1 cellular context compared by ENCODE assay signal in genomic region chr11:65419460-65419772, GRCh38.
TF ChIP-seq lines count a peak whose summit lies in the region.

No MANE protein-coding gene starts in this region.

TF ChIP-seq in IMR-90, 13 proteins besides CTCF, POLR2A, EP300 and RAD21 (continued from another document):
- no peak for TF ChIP-seq NFE2L2 (IDR thresholded peaks at IDR 0.05; ENCODE audit: low read depth, low read length)
- no peak for TF ChIP-seq SMC3 (IDR thresholded peaks at IDR 0.05; ENCODE audit: low read depth, low read length)
- no peak for TF ChIP-seq CHD1 (IDR thresholded peaks at IDR 0.05; ENCODE audit: low read depth, low read length)
- no peak for TF ChIP-seq MAZ (IDR thresholded peaks at IDR 0.05; ENCODE audit: borderline replicate concordance, low read depth, low read length)
- TF ChIP-seq BHLHE40 (IDR thresholded peaks at IDR 0.05; ENCODE audit: low read depth, low read length) = no peak
- TF ChIP-seq CEBPB (IDR thresholded peaks at IDR 0.05; ENCODE audit: low read depth, low read length) = no peak
- TF ChIP-seq FOS (IDR thresholded peaks at IDR 0.05; ENCODE audit: low read depth, low read length) = no peak
- TF ChIP-seq MAFK (IDR thresholded peaks at IDR 0.05; ENCODE audit: low read depth, low read length) = no peak
- no peak for TF ChIP-seq MXI1 (IDR thresholded peaks at IDR 0.05; ENCODE audit: borderline replicate concordance, low read depth, low read length)
- TF ChIP-seq, protein P1, sequence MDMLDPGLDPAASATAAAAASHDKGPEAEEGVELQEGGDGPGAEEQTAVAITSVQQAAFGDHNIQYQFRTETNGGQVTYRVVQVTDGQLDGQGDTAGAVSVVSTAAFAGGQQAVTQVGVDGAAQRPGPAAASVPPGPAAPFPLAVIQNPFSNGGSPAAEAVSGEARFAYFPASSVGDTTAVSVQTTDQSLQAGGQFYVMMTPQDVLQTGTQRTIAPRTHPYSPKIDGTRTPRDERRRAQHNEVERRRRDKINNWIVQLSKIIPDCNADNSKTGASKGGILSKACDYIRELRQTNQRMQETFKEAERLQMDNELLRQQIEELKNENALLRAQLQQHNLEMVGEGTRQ (IDR thresholded peaks at IDR 0.05; ENCODE audit: low read depth, low read length) = no peak
- no peak for TF ChIP-seq RFX5 (IDR thresholded peaks at IDR 0.05; ENCODE audit: low read depth, low read length)
- TF ChIP-seq, protein P2, sequence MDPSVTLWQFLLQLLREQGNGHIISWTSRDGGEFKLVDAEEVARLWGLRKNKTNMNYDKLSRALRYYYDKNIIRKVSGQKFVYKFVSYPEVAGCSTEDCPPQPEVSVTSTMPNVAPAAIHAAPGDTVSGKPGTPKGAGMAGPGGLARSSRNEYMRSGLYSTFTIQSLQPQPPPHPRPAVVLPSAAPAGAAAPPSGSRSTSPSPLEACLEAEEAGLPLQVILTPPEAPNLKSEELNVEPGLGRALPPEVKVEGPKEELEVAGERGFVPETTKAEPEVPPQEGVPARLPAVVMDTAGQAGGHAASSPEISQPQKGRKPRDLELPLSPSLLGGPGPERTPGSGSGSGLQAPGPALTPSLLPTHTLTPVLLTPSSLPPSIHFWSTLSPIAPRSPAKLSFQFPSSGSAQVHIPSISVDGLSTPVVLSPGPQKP (IDR thresholded peaks at IDR 0.05; ENCODE audit: borderline replicate concordance, low read depth, low read length) = no peak
